Comparison of ENCODE assay signal across 1 cellular context in the genomic region with DNA sequence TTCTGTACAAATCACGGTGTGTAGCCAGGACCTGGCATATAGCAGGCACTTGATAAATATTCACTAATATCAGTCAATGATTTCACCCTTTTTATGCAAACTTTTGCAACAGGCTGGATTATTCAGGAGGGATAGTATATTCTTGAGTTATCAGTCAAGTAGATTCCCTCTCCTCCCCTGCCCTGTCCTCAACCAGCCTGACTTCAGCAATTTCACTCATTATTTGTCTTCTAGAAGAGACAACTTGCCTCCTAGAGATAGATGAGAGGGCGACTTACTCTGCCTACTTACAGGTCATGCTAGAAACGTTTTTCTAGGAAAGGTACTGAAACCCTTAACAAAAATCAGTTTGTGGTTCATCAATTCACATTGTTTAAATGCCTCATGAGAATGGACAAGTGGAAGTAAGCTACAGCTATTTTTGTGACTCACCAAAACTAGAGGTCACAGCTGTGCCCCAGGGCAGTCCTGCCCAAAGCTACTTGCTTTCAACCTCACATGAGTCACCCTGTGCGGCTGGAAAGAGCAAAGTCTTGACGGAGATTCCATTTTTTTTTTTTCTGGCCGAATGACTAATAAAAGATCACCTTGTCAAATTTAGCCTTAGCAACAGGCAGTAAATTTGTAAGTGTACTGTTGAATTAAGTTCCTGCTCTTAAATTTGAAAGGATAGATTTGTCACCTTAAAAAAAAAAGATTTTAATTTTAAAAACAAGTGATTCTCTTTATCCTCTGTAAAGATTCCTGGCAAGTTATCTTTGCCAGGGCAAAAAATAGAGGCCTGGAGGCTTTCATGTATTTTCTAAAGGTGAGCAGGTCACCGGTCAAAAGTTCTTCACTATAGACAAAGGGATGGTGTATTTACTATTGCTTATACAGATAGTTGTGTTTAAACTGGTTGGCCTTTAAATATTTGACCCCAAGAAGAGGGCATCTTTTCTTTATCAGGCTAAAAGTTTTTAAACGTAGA.
A peak's percentile ranks its signal among the peaks of the same experiment; 100 is the strongest.
TF ChIP-seq lines count a peak whose summit lies in the region.

No MANE protein-coding gene starts in this region.

TF ChIP-seq in HepG2, 621 proteins besides CTCF, POLR2A, EP300 and RAD21 (continued from another document and continues in another):
- TF ChIP-seq, protein P1, sequence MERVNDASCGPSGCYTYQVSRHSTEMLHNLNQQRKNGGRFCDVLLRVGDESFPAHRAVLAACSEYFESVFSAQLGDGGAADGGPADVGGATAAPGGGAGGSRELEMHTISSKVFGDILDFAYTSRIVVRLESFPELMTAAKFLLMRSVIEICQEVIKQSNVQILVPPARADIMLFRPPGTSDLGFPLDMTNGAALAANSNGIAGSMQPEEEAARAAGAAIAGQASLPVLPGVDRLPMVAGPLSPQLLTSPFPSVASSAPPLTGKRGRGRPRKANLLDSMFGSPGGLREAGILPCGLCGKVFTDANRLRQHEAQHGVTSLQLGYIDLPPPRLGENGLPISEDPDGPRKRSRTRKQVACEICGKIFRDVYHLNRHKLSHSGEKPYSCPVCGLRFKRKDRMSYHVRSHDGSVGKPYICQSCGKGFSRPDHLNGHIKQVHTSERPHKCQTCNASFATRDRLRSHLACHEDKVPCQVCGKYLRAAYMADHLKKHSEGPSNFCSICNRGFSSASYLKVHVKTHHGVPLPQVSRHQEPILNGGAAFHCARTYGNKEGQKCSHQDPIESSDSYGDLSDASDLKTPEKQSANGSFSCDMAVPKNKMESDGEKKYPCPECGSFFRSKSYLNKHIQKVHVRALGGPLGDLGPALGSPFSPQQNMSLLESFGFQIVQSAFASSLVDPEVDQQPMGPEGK (CRISPR knock-in tag; IDR thresholded peaks at IDR 0.05), result 0 out of 2 replicates have a peak, but pooled peaks have one; percentile 14
- TF ChIP-seq SOX5 (CRISPR knock-in tag; IDR thresholded peaks at IDR 0.05; ENCODE audit: borderline replicate concordance), result peak; percentile 48; the same call in 1 of the 2 replicates
- no peak for TF ChIP-seq ZBTB20 (CRISPR knock-in tag; IDR thresholded peaks at IDR 0.05; ENCODE audit: borderline replicate concordance, low read depth)
- no peak for TF ChIP-seq FOXP1 (IDR thresholded peaks at IDR 0.05)
- TF ChIP-seq FOXP1 (CRISPR knock-in tag; IDR thresholded peaks at IDR 0.05), result peak; percentile 52
- TF ChIP-seq ZNF660 (CRISPR knock-in tag; IDR thresholded peaks at IDR 0.05; ENCODE audit: borderline replicate concordance, low read depth), result no peak
- TF ChIP-seq ZNF264 (CRISPR knock-in tag; IDR thresholded peaks at IDR 0.05), result 0 out of 2 replicates have a peak, but pooled peaks have one; percentile 37
- TF ChIP-seq ZNF644 (CRISPR knock-in tag; IDR thresholded peaks at IDR 0.05; ENCODE audit: low read depth), result peak; percentile 11; the same call in 1 of the 2 replicates
- TF ChIP-seq, protein P2, sequence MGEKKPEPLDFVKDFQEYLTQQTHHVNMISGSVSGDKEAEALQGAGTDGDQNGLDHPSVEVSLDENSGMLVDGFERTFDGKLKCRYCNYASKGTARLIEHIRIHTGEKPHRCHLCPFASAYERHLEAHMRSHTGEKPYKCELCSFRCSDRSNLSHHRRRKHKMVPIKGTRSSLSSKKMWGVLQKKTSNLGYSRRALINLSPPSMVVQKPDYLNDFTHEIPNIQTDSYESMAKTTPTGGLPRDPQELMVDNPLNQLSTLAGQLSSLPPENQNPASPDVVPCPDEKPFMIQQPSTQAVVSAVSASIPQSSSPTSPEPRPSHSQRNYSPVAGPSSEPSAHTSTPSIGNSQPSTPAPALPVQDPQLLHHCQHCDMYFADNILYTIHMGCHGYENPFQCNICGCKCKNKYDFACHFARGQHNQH (CRISPR knock-in tag; IDR thresholded peaks at IDR 0.05), result peak; percentile 37; the same call in 1 of the 2 replicates
- peak; percentile 94 for TF ChIP-seq JUND (CRISPR knock-in tag; IDR thresholded peaks at IDR 0.05)
- TF ChIP-seq ZFP90 (CRISPR knock-in tag; IDR thresholded peaks at IDR 0.05; ENCODE audit: borderline replicate concordance), result no peak
- TF ChIP-seq, protein P3, sequence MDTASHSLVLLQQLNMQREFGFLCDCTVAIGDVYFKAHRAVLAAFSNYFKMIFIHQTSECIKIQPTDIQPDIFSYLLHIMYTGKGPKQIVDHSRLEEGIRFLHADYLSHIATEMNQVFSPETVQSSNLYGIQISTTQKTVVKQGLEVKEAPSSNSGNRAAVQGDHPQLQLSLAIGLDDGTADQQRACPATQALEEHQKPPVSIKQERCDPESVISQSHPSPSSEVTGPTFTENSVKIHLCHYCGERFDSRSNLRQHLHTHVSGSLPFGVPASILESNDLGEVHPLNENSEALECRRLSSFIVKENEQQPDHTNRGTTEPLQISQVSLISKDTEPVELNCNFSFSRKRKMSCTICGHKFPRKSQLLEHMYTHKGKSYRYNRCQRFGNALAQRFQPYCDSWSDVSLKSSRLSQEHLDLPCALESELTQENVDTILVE (CRISPR knock-in tag; IDR thresholded peaks at IDR 0.05), result no peak; the same call in 1 of the 2 replicates
- no peak for TF ChIP-seq ZNF550 (CRISPR knock-in tag; IDR thresholded peaks at IDR 0.05; ENCODE audit: borderline replicate concordance)
- TF ChIP-seq, protein P4, sequence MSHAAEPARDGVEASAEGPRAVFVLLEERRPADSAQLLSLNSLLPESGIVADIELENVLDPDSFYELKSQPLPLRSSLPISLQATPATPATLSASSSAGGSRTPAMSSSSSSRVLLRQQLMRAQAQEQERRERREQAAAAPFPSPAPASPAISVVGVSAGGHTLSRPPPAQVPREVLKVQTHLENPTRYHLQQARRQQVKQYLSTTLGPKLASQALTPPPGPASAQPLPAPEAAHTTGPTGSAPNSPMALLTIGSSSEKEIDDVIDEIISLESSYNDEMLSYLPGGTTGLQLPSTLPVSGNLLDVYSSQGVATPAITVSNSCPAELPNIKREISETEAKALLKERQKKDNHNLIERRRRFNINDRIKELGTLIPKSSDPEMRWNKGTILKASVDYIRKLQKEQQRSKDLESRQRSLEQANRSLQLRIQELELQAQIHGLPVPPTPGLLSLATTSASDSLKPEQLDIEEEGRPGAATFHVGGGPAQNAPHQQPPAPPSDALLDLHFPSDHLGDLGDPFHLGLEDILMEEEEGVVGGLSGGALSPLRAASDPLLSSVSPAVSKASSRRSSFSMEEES (CRISPR knock-in tag; IDR thresholded peaks at IDR 0.05), result no peak; the same call in 1 of the 2 replicates
- peak; percentile 33; the same call in 1 of the 2 replicates for TF ChIP-seq SIX1 (CRISPR knock-in tag; IDR thresholded peaks at IDR 0.05; ENCODE audit: borderline replicate concordance)
- TF ChIP-seq POLR2AphosphoS2 (IDR thresholded peaks at IDR 0.05; ENCODE audit: low read depth, low read length), result no peak
- TF ChIP-seq GABPB1 (CRISPR knock-in tag; IDR thresholded peaks at IDR 0.05), result no peak
- TF ChIP-seq MEIS1 (CRISPR knock-in tag; IDR thresholded peaks at IDR 0.05; ENCODE audit: borderline replicate concordance), result no peak
- no peak for TF ChIP-seq MAZ (IDR thresholded peaks at IDR 0.05; ENCODE audit: borderline replicate concordance, low read depth, low read length)
- TF ChIP-seq MAZ (CRISPR knock-in tag; IDR thresholded peaks at IDR 0.05; ENCODE audit: low read depth), result 0 out of 2 replicates have a peak, but pooled peaks have one; percentile 33
- TF ChIP-seq, protein P5, sequence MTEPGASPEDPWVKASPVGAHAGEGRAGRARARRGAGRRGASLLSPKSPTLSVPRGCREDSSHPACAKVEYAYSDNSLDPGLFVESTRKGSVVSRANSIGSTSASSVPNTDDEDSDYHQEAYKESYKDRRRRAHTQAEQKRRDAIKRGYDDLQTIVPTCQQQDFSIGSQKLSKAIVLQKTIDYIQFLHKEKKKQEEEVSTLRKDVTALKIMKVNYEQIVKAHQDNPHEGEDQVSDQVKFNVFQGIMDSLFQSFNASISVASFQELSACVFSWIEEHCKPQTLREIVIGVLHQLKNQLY (CRISPR knock-in tag; IDR thresholded peaks at IDR 0.05), result peak; percentile 51; the same call in 1 of the 2 replicates
- TF ChIP-seq SNAI1 (CRISPR knock-in tag; IDR thresholded peaks at IDR 0.05; ENCODE audit: borderline replicate concordance), result 0 out of 2 replicates have a peak, but pooled peaks have one; percentile 19
- peak; percentile 79 for TF ChIP-seq HNF4A (CRISPR knock-in tag; IDR thresholded peaks at IDR 0.05)
- peak; percentile 80 for TF ChIP-seq HHEX (CRISPR knock-in tag; IDR thresholded peaks at IDR 0.05)
- 0 out of 2 replicates have a peak, but pooled peaks have one; percentile 51 for TF ChIP-seq RFXAP (CRISPR knock-in tag; IDR thresholded peaks at IDR 0.05; ENCODE audit: borderline replicate concordance)
- TF ChIP-seq ZNF253 (CRISPR knock-in tag; IDR thresholded peaks at IDR 0.05; ENCODE audit: borderline replicate concordance), result no peak
- TF ChIP-seq ZFP62 (CRISPR knock-in tag; IDR thresholded peaks at IDR 0.05), result no peak
- TF ChIP-seq ASH2L (IDR thresholded peaks at IDR 0.05; ENCODE audit: insufficient read length, low read depth, low read length), result peak; percentile 100
- TF ChIP-seq TARDBP (CRISPR knock-in tag; IDR thresholded peaks at IDR 0.05), result 0 out of 2 replicates have a peak, but pooled peaks have one; percentile 13
- TF ChIP-seq, protein P6, sequence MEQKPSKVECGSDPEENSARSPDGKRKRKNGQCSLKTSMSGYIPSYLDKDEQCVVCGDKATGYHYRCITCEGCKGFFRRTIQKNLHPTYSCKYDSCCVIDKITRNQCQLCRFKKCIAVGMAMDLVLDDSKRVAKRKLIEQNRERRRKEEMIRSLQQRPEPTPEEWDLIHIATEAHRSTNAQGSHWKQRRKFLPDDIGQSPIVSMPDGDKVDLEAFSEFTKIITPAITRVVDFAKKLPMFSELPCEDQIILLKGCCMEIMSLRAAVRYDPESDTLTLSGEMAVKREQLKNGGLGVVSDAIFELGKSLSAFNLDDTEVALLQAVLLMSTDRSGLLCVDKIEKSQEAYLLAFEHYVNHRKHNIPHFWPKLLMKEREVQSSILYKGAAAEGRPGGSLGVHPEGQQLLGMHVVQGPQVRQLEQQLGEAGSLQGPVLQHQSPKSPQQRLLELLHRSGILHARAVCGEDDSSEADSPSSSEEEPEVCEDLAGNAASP (CRISPR knock-in tag; IDR thresholded peaks at IDR 0.05; ENCODE audit: borderline replicate concordance), result peak; percentile 79
- TF ChIP-seq, protein P7, sequence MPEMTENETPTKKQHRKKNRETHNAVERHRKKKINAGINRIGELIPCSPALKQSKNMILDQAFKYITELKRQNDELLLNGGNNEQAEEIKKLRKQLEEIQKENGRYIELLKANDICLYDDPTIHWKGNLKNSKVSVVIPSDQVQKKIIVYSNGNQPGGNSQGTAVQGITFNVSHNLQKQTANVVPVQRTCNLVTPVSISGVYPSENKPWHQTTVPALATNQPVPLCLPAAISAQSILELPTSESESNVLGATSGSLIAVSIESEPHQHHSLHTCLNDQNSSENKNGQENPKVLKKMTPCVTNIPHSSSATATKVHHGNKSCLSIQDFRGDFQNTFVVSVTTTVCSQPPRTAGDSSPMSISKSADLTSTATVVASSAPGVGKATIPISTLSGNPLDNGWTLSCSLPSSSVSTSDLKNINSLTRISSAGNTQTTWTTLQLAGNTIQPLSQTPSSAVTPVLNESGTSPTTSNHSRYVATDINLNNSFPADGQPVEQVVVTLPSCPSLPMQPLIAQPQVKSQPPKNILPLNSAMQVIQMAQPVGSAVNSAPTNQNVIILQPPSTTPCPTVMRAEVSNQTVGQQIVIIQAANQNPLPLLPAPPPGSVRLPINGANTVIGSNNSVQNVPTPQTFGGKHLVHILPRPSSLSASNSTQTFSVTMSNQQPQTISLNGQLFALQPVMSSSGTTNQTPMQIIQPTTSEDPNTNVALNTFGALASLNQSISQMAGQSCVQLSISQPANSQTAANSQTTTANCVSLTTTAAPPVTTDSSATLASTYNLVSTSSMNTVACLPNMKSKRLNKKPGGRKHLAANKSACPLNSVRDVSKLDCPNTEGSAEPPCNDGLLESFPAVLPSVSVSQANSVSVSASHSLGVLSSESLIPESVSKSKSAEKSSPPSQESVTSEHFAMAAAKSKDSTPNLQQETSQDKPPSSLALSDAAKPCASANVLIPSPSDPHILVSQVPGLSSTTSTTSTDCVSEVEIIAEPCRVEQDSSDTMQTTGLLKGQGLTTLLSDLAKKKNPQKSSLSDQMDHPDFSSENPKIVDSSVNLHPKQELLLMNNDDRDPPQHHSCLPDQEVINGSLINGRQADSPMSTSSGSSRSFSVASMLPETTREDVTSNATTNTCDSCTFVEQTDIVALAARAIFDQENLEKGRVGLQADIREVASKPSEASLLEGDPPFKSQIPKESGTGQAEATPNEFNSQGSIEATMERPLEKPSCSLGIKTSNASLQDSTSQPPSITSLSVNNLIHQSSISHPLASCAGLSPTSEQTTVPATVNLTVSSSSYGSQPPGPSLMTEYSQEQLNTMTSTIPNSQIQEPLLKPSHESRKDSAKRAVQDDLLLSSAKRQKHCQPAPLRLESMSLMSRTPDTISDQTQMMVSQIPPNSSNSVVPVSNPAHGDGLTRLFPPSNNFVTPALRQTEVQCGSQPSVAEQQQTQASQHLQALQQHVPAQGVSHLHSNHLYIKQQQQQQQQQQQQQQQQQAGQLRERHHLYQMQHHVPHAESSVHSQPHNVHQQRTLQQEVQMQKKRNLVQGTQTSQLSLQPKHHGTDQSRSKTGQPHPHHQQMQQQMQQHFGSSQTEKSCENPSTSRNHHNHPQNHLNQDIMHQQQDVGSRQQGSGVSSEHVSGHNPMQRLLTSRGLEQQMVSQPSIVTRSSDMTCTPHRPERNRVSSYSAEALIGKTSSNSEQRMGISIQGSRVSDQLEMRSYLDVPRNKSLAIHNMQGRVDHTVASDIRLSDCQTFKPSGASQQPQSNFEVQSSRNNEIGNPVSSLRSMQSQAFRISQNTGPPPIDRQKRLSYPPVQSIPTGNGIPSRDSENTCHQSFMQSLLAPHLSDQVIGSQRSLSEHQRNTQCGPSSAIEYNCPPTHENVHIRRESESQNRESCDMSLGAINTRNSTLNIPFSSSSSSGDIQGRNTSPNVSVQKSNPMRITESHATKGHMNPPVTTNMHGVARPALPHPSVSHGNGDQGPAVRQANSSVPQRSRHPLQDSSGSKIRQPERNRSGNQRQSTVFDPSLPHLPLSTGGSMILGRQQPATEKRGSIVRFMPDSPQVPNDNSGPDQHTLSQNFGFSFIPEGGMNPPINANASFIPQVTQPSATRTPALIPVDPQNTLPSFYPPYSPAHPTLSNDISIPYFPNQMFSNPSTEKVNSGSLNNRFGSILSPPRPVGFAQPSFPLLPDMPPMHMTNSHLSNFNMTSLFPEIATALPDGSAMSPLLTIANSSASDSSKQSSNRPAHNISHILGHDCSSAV (CRISPR knock-in tag; IDR thresholded peaks at IDR 0.05; ENCODE audit: borderline replicate concordance), result no peak
- TF ChIP-seq BRD4 (CRISPR knock-in tag; IDR thresholded peaks at IDR 0.05), result peak; percentile 53; the same call in 1 of the 2 replicates
- TF ChIP-seq MIER2 (CRISPR knock-in tag; IDR thresholded peaks at IDR 0.05), result peak; percentile 32; the same call in 1 of the 2 replicates
- TF ChIP-seq, protein P8, sequence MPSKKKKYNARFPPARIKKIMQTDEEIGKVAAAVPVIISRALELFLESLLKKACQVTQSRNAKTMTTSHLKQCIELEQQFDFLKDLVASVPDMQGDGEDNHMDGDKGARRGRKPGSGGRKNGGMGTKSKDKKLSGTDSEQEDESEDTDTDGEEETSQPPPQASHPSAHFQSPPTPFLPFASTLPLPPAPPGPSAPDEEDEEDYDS (CRISPR knock-in tag; IDR thresholded peaks at IDR 0.05), result peak; percentile 22; the same call in 1 of the 2 replicates
- peak; percentile 62; the same call in 1 of the 2 replicates for TF ChIP-seq TCF7L2 (IDR thresholded peaks at IDR 0.05; ENCODE audit: low read depth, low read length)
- 0 out of 2 replicates have a peak, but pooled peaks have one; percentile 37 for TF ChIP-seq ZFX (CRISPR knock-in tag; IDR thresholded peaks at IDR 0.05; ENCODE audit: low read depth)
- TF ChIP-seq ZMYM3 (CRISPR knock-in tag; IDR thresholded peaks at IDR 0.05), result no peak
